ENCODE assay signal across 8 cellular contexts in genomic region chr14:22375321-22375930, GRCh38.
A peak's percentile ranks its signal among the peaks of the same experiment; 100 is the strongest.
DNase-seq lines count a peak whose midpoint lies in the region; ATAC-seq and TF ChIP-seq lines count a peak whose summit lies in the region.

No MANE protein-coding gene starts in this region.

- peaks cover 5% of the 10 kb centered on the region for H3K4me1 Mint-ChIP-seq in activated B cell treated with CpG ODN at 0.5 μM for 24 hours

- POLR2A ChIA-PET in activated B cell treated with CpG ODN at 0.5 μM for 24 hours (lab: Charles Lee): interaction anchor here (0.8 kb wide), 1 partner anchor 9 kb away, joined by 5 read pairs; no protein-coding TSS in a partner anchor

- ATAC-seq in activated B cell treated with CpG ODN at 0.5 μM for 24 hours (ENCODE audit: low read depth): peak; percentile 65
- ATAC-seq in GM21526 (IDR thresholded peaks at IDR 0.05; ENCODE audit: low FRiP score, unreplicated experiment): no peak
- no peak for ATAC-seq in GM21423 (IDR thresholded peaks at IDR 0.05; ENCODE audit: unreplicated experiment)

- DNase-seq in DMS79 treated with DMSO at 0.1 percent for 48 hours (lab: John Stamatoyannopoulos, UW) (peak; percentile 7), DMS79 (lab: John Stamatoyannopoulos, UW) (no peak), NCI-H1105 (lab: John Stamatoyannopoulos, UW) (peak; percentile 37), activated B cell treated with CpG ODN at 0.5 μM for 24 hours (no peak), kidney glomerular epithelial cell (lab: John Stamatoyannopoulos, UW) (peak; percentile 37), GOT3 (lab: John Stamatoyannopoulos, UW) (no peak)

- H3K36me3 Mint-ChIP-seq in activated B cell treated with CpG ODN at 0.5 μM for 24 hours (ENCODE audit: low read depth): no peaks in the 10 kb centered on the region

- intact Hi-C loops in activated B cell treated with CpG ODN at 0.5 μM for 24 hours (cut with micrococcal nuclease): loop anchor here (1.0 kb wide), 3 partner anchors 56 to 149 kb away; no protein-coding TSS in a partner anchor

- H3K27me3 Mint-ChIP-seq in activated B cell treated with CpG ODN at 0.5 μM for 24 hours: no peaks in the 10 kb centered on the region

- CTCF ChIA-PET in activated B cell treated with CpG ODN at 0.5 μM for 24 hours (lab: Charles Lee): interaction anchor here (0.6 to 5.2 kb wide), 25 partner anchors 10 to 811 kb away, joined by 3 to 88 read pairs (median 3); no protein-coding TSS in a partner anchor

- H3K27ac Mint-ChIP-seq in activated B cell treated with CpG ODN at 0.5 μM for 24 hours: no peak overlapping the region

- H3K4me3 Mint-ChIP-seq in activated B cell treated with CpG ODN at 0.5 μM for 24 hours: no peak overlapping the region

- no peaks in the 10 kb centered on the region for H3K9me3 Mint-ChIP-seq in activated B cell treated with CpG ODN at 0.5 μM for 24 hours

- TF ChIP-seq CTCF in activated B cell treated with CpG ODN at 0.5 μM for 24 hours (IDR thresholded peaks at IDR 0.05): peak; percentile 46

Comparison
In these comparisons a context has a peak if more than half of its experiments do, and no peak if none do; other contexts are left out.
1. DNase-seq: peak in DMS79 treated with DMSO at 0.1 percent for 48 hours (single experiment), NCI-H1105 (single experiment) and kidney glomerular epithelial cell (single experiment); none in DMS79 (single experiment), activated B cell treated with CpG ODN at 0.5 μM for 24 hours (single experiment) and GOT3 (single experiment).